ENCODE assay signal across 10 cellular contexts in genomic region chr7:79268730-79269129, GRCh38.
"Had no signal": no experiment of that assay in that cellular context is flagged by ENCODE, and none has a peak within 500 bp of the region (broad histone marks: within the 10 kb centered on the region; RNA-seq: fewer than 3 reads in every experiment).

No MANE protein-coding gene starts in this region.

- H3K9me3 Mint-ChIP-seq: activated naive CD4-positive, alpha-beta T cell treated with anti-CD3 and anti-CD28 coated beads for 36 hours had no signal

- ATAC-seq: activated T-helper 17 cell treated with anti-CD3 and anti-CD28 coated beads, Interleukin-2, amount 50 U/mL, for 72 hours had no signal

- H3K4me1 Mint-ChIP-seq: activated T-helper 17 cell treated with anti-CD3 and anti-CD28 coated beads, Interleukin-2, amount 50 U/mL, for 72 hours had no signal

- H3K9me3 ChIP-seq: right atrium auricular region had no signal

- H3K27me3 ChIP-seq: right atrium auricular region had no signal

- H3K27me3 Mint-ChIP-seq: activated T-helper 17 cell treated with anti-CD3 and anti-CD28 coated beads, Interleukin-2, amount 50 U/mL, for 72 hours had no signal

- H3K27ac ChIP-seq: right atrium auricular region, skin epidermis had no signal

- H3K27ac Mint-ChIP-seq: activated naive CD4-positive, alpha-beta T cell treated with anti-CD3 and anti-CD28 coated beads for 36 hours; activated T-helper 17 cell treated with anti-CD3 and anti-CD28 coated beads, Interleukin-2, amount 50 U/mL, for 72 hours had no signal

- H3K4me1 ChIP-seq: right atrium auricular region had no signal

- H3K4me3 ChIP-seq: right atrium auricular region, skin epidermis had no signal

- H3K4me3 Mint-ChIP-seq: activated naive CD4-positive, alpha-beta T cell treated with anti-CD3 and anti-CD28 coated beads for 36 hours; activated T-helper 17 cell treated with anti-CD3 and anti-CD28 coated beads, Interleukin-2, amount 50 U/mL, for 72 hours had no signal

- DNase-seq: activated CD4-positive, alpha-beta T cell treated with anti-CD3 and anti-CD28 coated beads, Interleukin-2, amount 50 U/mL, for 1 hour; activated CD4-positive, CD25-positive, alpha-beta regulatory T cell; activated naive CD4-positive, alpha-beta T cell treated with anti-CD3 and anti-CD28 coated beads for 36 hours; activated T-cell treated with anti-CD3 and anti-CD28 coated beads for 4 hours; effector CD8-positive, alpha-beta T cell; hippocampal formation; kidney glomerular epithelial cell had no signal

- H3K36me3 ChIP-seq: right atrium auricular region had no signal
